In genomic region chr2:111667542-111668273, GRCh38 we compare ENCODE assay signal across 1 cellular context.
TF ChIP-seq lines count a peak whose summit lies in the region.

No MANE protein-coding gene starts in this region.

TF ChIP-seq in K562, 482 proteins besides CTCF, POLR2A, EP300 and RAD21 (continued from another document):
- TF ChIP-seq ZBTB49 (CRISPR knock-in tag; IDR thresholded peaks at IDR 0.05; ENCODE audit: borderline replicate concordance) (no peak), ZNF41 (CRISPR knock-in tag; conservative IDR thresholded peaks at IDR 0.05) (no peak), RBM34 (IDR thresholded peaks at IDR 0.05; ENCODE audit: borderline replicate concordance, insufficient read depth, low read length) (no peak), HEY1 (CRISPR knock-in tag; IDR thresholded peaks at IDR 0.05; ENCODE audit: borderline replicate concordance) (no peak), ARID2 (IDR thresholded peaks at IDR 0.05) (peak; percentile 46; the same call in 1 of the 2 replicates), C11orf30 (IDR thresholded peaks at IDR 0.05; ENCODE audit: low read depth) (0 out of 2 replicates have a peak, but pooled peaks have one; percentile 9), ID3 (CRISPR knock-in tag; IDR thresholded peaks at IDR 0.05) (no peak), ID3 (tag; IDR thresholded peaks at IDR 0.05) (no peak), MAZ (CRISPR knock-in tag; conservative IDR thresholded peaks at IDR 0.05 in 1 of 2, IDR thresholded peaks at IDR 0.05 in 1 of 2) (peak in 1 of 2 experiments; percentile 40; a peak in 1 of 4 replicates), ZNF764 (CRISPR knock-in tag; IDR thresholded peaks at IDR 0.05; ENCODE audit: low read depth) (no peak), ATF7 (IDR thresholded peaks at IDR 0.05) (peak; percentile 12; the same call in 1 of the 2 replicates), STAG1 (CRISPR knock-in tag; IDR thresholded peaks at IDR 0.05; ENCODE audit: borderline replicate concordance) (peak; percentile 71; the same call in 1 of the 2 replicates), MTA3 (IDR thresholded peaks at IDR 0.05; ENCODE audit: borderline replicate concordance) (no peak)
